15 cellular contexts compared by ENCODE assay signal in the genomic region with DNA sequence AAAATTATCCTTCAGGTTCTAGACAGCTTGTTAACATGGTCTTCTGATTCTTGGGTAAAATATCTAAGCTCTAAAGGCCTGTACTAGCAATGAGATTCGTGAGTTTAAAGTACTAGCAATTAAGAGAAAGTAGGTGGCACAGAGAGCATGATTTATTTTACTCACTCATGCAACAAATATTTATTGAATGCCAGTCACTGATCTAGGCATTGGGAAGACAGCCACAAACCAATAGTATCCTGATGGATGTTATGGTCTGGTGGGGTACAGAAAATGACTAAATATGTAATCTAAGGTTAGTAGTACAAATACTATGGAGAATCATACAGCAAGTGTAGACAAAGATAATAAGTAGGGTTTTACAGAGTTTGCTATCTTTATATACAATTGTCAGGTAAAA.
DNase-seq lines count a peak whose midpoint lies in the region; ATAC-seq and TF ChIP-seq lines count a peak whose summit lies in the region.
"Had no signal": no experiment of that assay in that cellular context is flagged by ENCODE, and none has a peak within 500 bp of the region (broad histone marks: within the 10 kb centered on the region; RNA-seq: fewer than 3 reads in every experiment).

No MANE protein-coding gene starts in this region.

- no peaks in the 10 kb centered on the region for H3K36me3 Mint-ChIP-seq in effector memory CD8-positive, alpha-beta T cell (ENCODE audit: insufficient read depth)
- H3K36me3 Mint-ChIP-seq: CD8-positive, alpha-beta memory T cell; IgD-negative memory B cell had no signal

- H3K4me3 Mint-ChIP-seq in effector memory CD8-positive, alpha-beta T cell = no peak overlapping the region
- H3K4me3 Mint-ChIP-seq: CD8-positive, alpha-beta memory T cell; HFFc6; IgD-negative memory B cell had no signal

- DNase-seq in EL (peak; percentile 23), PC-3 (peak; percentile 6), fibroblast of villous mesenchyme (ENCODE audit: low read depth) (peak; percentile 2), cerebellum (ENCODE audit: low spot score) (no peak), spleen (no peak)
- no peak for DNase-seq in effector memory CD8-positive, alpha-beta T cell
- DNase-seq: AML-193; Caco-2; CD8-positive, alpha-beta memory T cell; DMS53; HCEC 1CT; HFFc6 had no signal

- POLR2A ChIA-PET in PC-3 (lab: Charles Lee; ENCODE audit: unreplicated experiment) = no interaction called here

- TF ChIP-seq CTCF in PC-3 (conservative IDR thresholded peaks at IDR 0.05; ENCODE audit: low read depth, low read length) (no peak), fibroblast of villous mesenchyme (IDR thresholded peaks at IDR 0.05; ENCODE audit: insufficient read depth, low read depth, low read length) (no peak), spleen (IDR thresholded peaks at IDR 0.05 in 8 of 11, conservative IDR thresholded peaks at IDR 0.05 in 3 of 11) (no peak)

- no peaks in the 10 kb centered on the region for H3K4me1 ChIP-seq in PC-3 (ENCODE audit: insufficient read depth, low read length)
- no peaks in the 10 kb centered on the region for H3K4me1 ChIP-seq in spleen
- H3K4me1 ChIP-seq: BLaER1, Caco-2 had no signal

- CTCF ChIA-PET in PC-3 (lab: Charles Lee) = no interaction called here

- TF ChIP-seq POLR2A in spleen (IDR thresholded peaks at IDR 0.05) = no peak

- H4K20me1 ChIP-seq in PC-3 (ENCODE audit: low read length) = no peaks in the 10 kb centered on the region
- H4K20me1 ChIP-seq: BLaER1 had no signal

- H3K27me3 Mint-ChIP-seq in effector memory CD8-positive, alpha-beta T cell = no peaks in the 10 kb centered on the region
- H3K27me3 Mint-ChIP-seq: CD8-positive, alpha-beta memory T cell; IgD-negative memory B cell had no signal

- H3K9me3 Mint-ChIP-seq in effector memory CD8-positive, alpha-beta T cell = peaks cover 5 to 8% of the 10 kb centered on the region in 2 donors
- H3K9me3 Mint-ChIP-seq: HFFc6 had no signal

- 50 to 58% (median 52%) methylated on average over 1 of the region's 1 CpG for WGBS in spleen, 5 donors

- H3K27ac ChIP-seq in PC-3 (ENCODE audit: low read length) (no peak overlapping the region), spleen (no peak overlapping the region)
- H3K27ac ChIP-seq: BLaER1 had no signal

- H3K9me2 ChIP-seq in PC-3 (replicated peaks; ENCODE audit: low read length) = no peaks in the 10 kb centered on the region

- no peak overlapping the region for H3K4me2 ChIP-seq in PC-3 (ENCODE audit: low read length)
- H3K4me2 ChIP-seq: BLaER1 had no signal

- H3K9me3 ChIP-seq in PC-3 (ENCODE audit: low read length) = no peaks in the 10 kb centered on the region
- no peaks in the 10 kb centered on the region for H3K9me3 ChIP-seq in spleen
- H3K9me3 ChIP-seq: BLaER1, Caco-2 had no signal

- H3K4me3 ChIP-seq in PC-3 (ENCODE audit: low read length) (no peak overlapping the region), fibroblast of villous mesenchyme (ENCODE audit: low read depth, low read length) (no peak overlapping the region), spleen (no peak overlapping the region)
- H3K4me3 ChIP-seq: BLaER1 had no signal

- H2AFZ ChIP-seq in PC-3 (ENCODE audit: low read length) = no peak overlapping the region

- no peak overlapping the region for H3K9ac ChIP-seq in PC-3 (ENCODE audit: low read length)
- H3K9ac ChIP-seq: BLaER1 had no signal

- intact Hi-C loops in PC-3 (cut with micrococcal nuclease) (no loop called here), spleen (cut with DNase I; ENCODE audit: low total_unique reads) (no loop called here)

- no peaks in the 10 kb centered on the region for H3F3A ChIP-seq in PC-3 (ENCODE audit: low read length, unreplicated experiment)

- H3K27ac Mint-ChIP-seq in effector memory CD8-positive, alpha-beta T cell = no peak overlapping the region
- H3K27ac Mint-ChIP-seq: CD8-positive, alpha-beta memory T cell; HFFc6; IgD-negative memory B cell had no signal

- no peaks in the 10 kb centered on the region for H3K36me3 ChIP-seq in PC-3 (ENCODE audit: low read depth, low read length)
- no peaks in the 10 kb centered on the region for H3K36me3 ChIP-seq in spleen
- H3K36me3 ChIP-seq: BLaER1 had no signal

- H3K27me3 ChIP-seq in PC-3 (ENCODE audit: low read length) (0 out of 2 replicates have a peak, but pooled peaks cover 5% of the 10 kb centered on the region), spleen (replicated peaks in 1 of 7) (no peaks in the 10 kb centered on the region)
- H3K27me3 ChIP-seq: BLaER1 had no signal

- no TSS peak for BruUV-seq in PC-3 (replicated peaks; lab: Mats Ljungman, UMichigan)

- ATAC-seq in PC-3 (no peak), GM21381 (IDR thresholded peaks at IDR 0.05; ENCODE audit: unreplicated experiment) (no peak)
- ATAC-seq in effector memory CD8-positive, alpha-beta T cell (replicated peaks) = no peak

- no peaks in the 10 kb centered on the region for H3K79me2 ChIP-seq in PC-3 (ENCODE audit: low read length)

- no peaks in the 10 kb centered on the region for H3K4me1 Mint-ChIP-seq in effector memory CD8-positive, alpha-beta T cell (ENCODE audit: low read depth in 2 of 2)
- H3K4me1 Mint-ChIP-seq: CD8-positive, alpha-beta memory T cell; IgD-negative memory B cell had no signal

Comparison
In these comparisons a context has a peak if more than half of its experiments do, and no peak if none do; other contexts are left out.
1. DNase-seq: peak in EL (single experiment), PC-3 (single experiment) and fibroblast of villous mesenchyme (single experiment); none in cerebellum (single experiment), effector memory CD8-positive, alpha-beta T cell (0 of 3) and spleen (single experiment).